15 cellular contexts compared by ENCODE assay signal in genomic region chr2:54422072-54422581, GRCh38. TPM values are rescaled to one million over a fixed set of nuclear protein-coding genes. Genes with fewer than 3 reads are reported as not detected.
A peak's percentile ranks its signal among the peaks of the same experiment; 100 is the strongest.
DNase-seq lines count a peak whose midpoint lies in the region; ATAC-seq, FAIRE-seq and TF ChIP-seq lines count a peak whose summit lies in the region.
"Had no signal": no experiment of that assay in that cellular context is flagged by ENCODE, and none has a peak within 500 bp of the region (broad histone marks: within the 10 kb centered on the region; RNA-seq: fewer than 3 reads in every experiment).

No MANE protein-coding gene starts in this region.

- BruUV-seq in K562 (replicated peaks; lab: Mats Ljungman, UMichigan), result no TSS peak

- H3K27me3 Mint-ChIP-seq in HFFc6 (ENCODE audit: insufficient read depth), result 0 out of 2 replicates have a peak, but pooled peaks cover 6% of the 10 kb centered on the region
- H3K27me3 Mint-ChIP-seq: type B pancreatic cell had no signal

- H4K20me1 ChIP-seq in K562 (replicated peaks; ENCODE audit: control insufficient read depth, insufficient read depth, low read length), result no peaks in the 10 kb centered on the region

- H3K4me3 Mint-ChIP-seq in HFFc6, result no peak overlapping the region
- H3K4me3 Mint-ChIP-seq: type B pancreatic cell had no signal

- no peak for ATAC-seq in K562
- ATAC-seq in omental fat pad (ENCODE audit: low FRiP score), result no peak
- ATAC-seq: left cardiac atrium had no signal

- no peak overlapping the region for H3K9ac ChIP-seq in K562 (ENCODE audit: insufficient read depth in 1 of 2, low read depth in 2 of 2, low read length in 2 of 2)

- intact Hi-C loops in K562 (cut with micrococcal nuclease), result no loop called here

- no peak overlapping the region for H3K4me3 ChIP-seq in K562
- H3K4me3 ChIP-seq: SJCRH30 had no signal

- CTCF ChIA-PET in K562 (lab: Yijun Ruan, JAX; ENCODE audit: low intra/inter-chr PET ratio), result no interaction called here

- peaks cover 5% of the 10 kb centered on the region; the same call in 1 of the 2 replicates for H3K36me3 Mint-ChIP-seq in HFFc6 (ENCODE audit: low read depth)
- H3K36me3 Mint-ChIP-seq: type B pancreatic cell had no signal

- H3K27ac Mint-ChIP-seq in HFFc6, result no peak overlapping the region
- H3K27ac Mint-ChIP-seq: type B pancreatic cell had no signal

- no peak for TF ChIP-seq POLR2A in K562 (conservative IDR thresholded peaks at IDR 0.05)

- DNase-seq in Kasumi-1 (lab: John Stamatoyannopoulos, UW), result peak; percentile 96 to 99
- peak; percentile 73 for DNase-seq in activated CD8-positive, alpha-beta memory T cell treated with anti-CD3 and anti-CD28 coated beads for 24 hours
- no peak for DNase-seq in K562 (ENCODE audit: extremely low read depth in 1 of 4, low spot score in 3 of 4)
- peak; percentile 0 to 9 for DNase-seq in stimulated activated CD8-positive, alpha-beta memory T cell treated with anti-CD3 and anti-CD28 coated beads, Interleukin-7, amount 100 ng/mL, for 4 hours (ENCODE audit: low read depth in 2 of 2)
- DNase-seq in urothelium cell line (ENCODE audit: low spot score), result no peak
- DNase-seq in HFFc6, result no peak
- no peak for DNase-seq in omental fat pad (ENCODE audit: low spot score)
- DNase-seq: left cardiac atrium, NCI-H1417 treated with DMSO at 0.1 percent for 48 hours, NCI-H82, SJCRH30 had no signal

- H3K27me3 ChIP-seq in K562 (ENCODE audit: control insufficient read depth in 2 of 2, insufficient read depth in 2 of 2, low read length in 2 of 2), result no peaks in the 10 kb centered on the region
- H3K27me3 ChIP-seq: SJCRH30 had no signal

- no peak overlapping the region for H3K4me2 ChIP-seq in K562 (ENCODE audit: insufficient read depth, low read length)

- in situ Hi-C loops in K562 (cut with MboI), result no loop called here

- H3K9me1 ChIP-seq in K562 (ENCODE audit: control insufficient read depth, insufficient read depth, low read length), result no peaks in the 10 kb centered on the region

- 39% methylated on average over 10 of the region's 10 CpGs for WGBS in K562 (ENCODE audit: insufficient coverage, low coverage, missing lambda C conversion rate)

- H3K4me1 Mint-ChIP-seq in HFFc6 (ENCODE audit: low read depth), result no peaks in the 10 kb centered on the region; the same call in 1 of the 2 replicates

- peaks cover 8% of the 10 kb centered on the region; the same call in 1 of the 2 replicates for H3K9me3 Mint-ChIP-seq in HFFc6
- H3K9me3 Mint-ChIP-seq: type B pancreatic cell had no signal

- no peak overlapping the region for H2AFZ ChIP-seq in K562 (ENCODE audit: low read depth, low read length)

- no peak for TF ChIP-seq RAD21 in K562 (CRISPR knock-in tag; conservative IDR thresholded peaks at IDR 0.05 in 1 of 2, IDR thresholded peaks at IDR 0.05 in 1 of 2)

- FAIRE-seq in K562 (lab: Jason Lieb, UNC), result no peak
- FAIRE-seq in urothelium cell line (lab: Jason Lieb, UNC), result no peak
- FAIRE-seq: colon, D721Med had no signal

- H3K36me3 ChIP-seq in K562 (ENCODE audit: control insufficient read depth, insufficient read depth, low read length), result no peaks in the 10 kb centered on the region
- H3K36me3 ChIP-seq: neutrophil, SJCRH30 had no signal

- POLR2A ChIA-PET in K562 (lab: Yijun Ruan, JAX), result no interaction called here

- TF ChIP-seq EP300 in K562 (IDR thresholded peaks at IDR 0.05; ENCODE audit: low read length), result no peak

- no peak overlapping the region for H3K27ac ChIP-seq in K562 (ENCODE audit: extremely low read depth, low read depth, low read length)
- H3K27ac ChIP-seq: neutrophil, SJCRH30 had no signal

- H3K4me1 ChIP-seq in K562 (replicated peaks in 1 of 2; ENCODE audit: control insufficient read depth in 2 of 2, insufficient read depth in 2 of 2, low read length in 2 of 2), result no peaks in the 10 kb centered on the region; a peak in 1 of 5 replicates

- TF ChIP-seq CTCF in K562 (IDR thresholded peaks at IDR 0.05 in 2 of 3, conservative IDR thresholded peaks at IDR 0.05 in 1 of 3; ENCODE audit: insufficient read depth in 2 of 3, low read depth in 1 of 3, low read length in 3 of 3) (no peak), HFFc6 (IDR thresholded peaks at IDR 0.05) (no peak), omental fat pad (IDR thresholded peaks at IDR 0.05) (no peak)

- H3K79me2 ChIP-seq in K562 (ENCODE audit: control insufficient read depth, insufficient read depth, low read length), result no peaks in the 10 kb centered on the region

- H3K9me3 ChIP-seq in K562 (replicated peaks; ENCODE audit: control insufficient read depth, insufficient read depth, low read depth, low read length), result no peaks in the 10 kb centered on the region
- H3K9me3 ChIP-seq: neutrophil, SJCRH30 had no signal

TF ChIP-seq in K562, 482 proteins besides CTCF, POLR2A, EP300 and RAD21 (continues in another document):
- TF ChIP-seq ZNF764 (CRISPR knock-in tag; IDR thresholded peaks at IDR 0.05; ENCODE audit: low read depth) (no peak), HEY1 (CRISPR knock-in tag; IDR thresholded peaks at IDR 0.05; ENCODE audit: borderline replicate concordance) (no peak), ERF (CRISPR knock-in tag; IDR thresholded peaks at IDR 0.05) (no peak), ZNF224 (CRISPR knock-in tag; IDR thresholded peaks at IDR 0.05) (no peak), ZNF253 (CRISPR knock-in tag; conservative IDR thresholded peaks at IDR 0.05) (no peak), USF1 (CRISPR knock-in tag; IDR thresholded peaks at IDR 0.05) (no peak), ZEB2 (IDR thresholded peaks at IDR 0.05) (no peak), HOXB6 (CRISPR knock-in tag; IDR thresholded peaks at IDR 0.05; ENCODE audit: borderline replicate concordance) (no peak), ZBTB43 (CRISPR knock-in tag; IDR thresholded peaks at IDR 0.05) (no peak), HMBOX1 (IDR thresholded peaks at IDR 0.05) (no peak), MAFK (IDR thresholded peaks at IDR 0.05; ENCODE audit: low read length) (no peak), PML (IDR thresholded peaks at IDR 0.05; ENCODE audit: low read length) (no peak), SPI1 (IDR thresholded peaks at IDR 0.05; ENCODE audit: borderline replicate concordance, low read depth, low read length) (no peak), ADNP (tag; IDR thresholded peaks at IDR 0.05) (no peak), EWSR1 (IDR thresholded peaks at IDR 0.05; ENCODE audit: borderline replicate concordance, low read depth, partially characterized antibody) (no peak)

RNA-seq across cellular contexts. Expression of gene SPTBN1, which starts 34.0 kb away (rescaled TPM):
- total RNA-seq in K562 (2011; cell fraction: chromatin; rRNA removed; ENCODE audit: low replicate concordance), result 34.6 and 62.2 TPM in 2 replicates
- total RNA-seq in K562 (2011; cell fraction: nucleolus; rRNA removed), result 19.0 and 22.5 TPM in 2 replicates
- 39.6 and 60.9 TPM in 2 replicates for total RNA-seq in K562 (2011; cell fraction: nucleoplasm; rRNA removed)
- total RNA-seq in K562 (2014; rRNA removed) (44.7 and 50.1 TPM in 2 replicates), K562 (2014; rRNA removed; fragmentation: Illumina TruSeq; extraction: Trizol) (34.4 and 35.3 TPM in 2 replicates), K562 (2015; rRNA removed; fragmentation: Illumina TruSeq; extraction: Trizol) (53.1 and 53.7 TPM in 2 replicates), K562 (2021) (56.6 and 66.8 TPM in 2 replicates), omental fat pad (1,000 to 10,000 TPM in 2 of 4 donors, 100 to 1,000 TPM in 2; 681 to 1,046 (median 964) TPM)
- polyA plus RNA-seq in K562 (2011; rRNA removed) (10.0 and 12.3 TPM in 2 replicates), K562 (2014; fragmentation: Illumina TruSeq; extraction: Trizol) (30.3 and 31.4 TPM in 2 replicates), K562 (2014; fragmentation: Nextera tagmentation; extraction: Ambion mirVana) (10 to 100 TPM in 1 of 2 experiments, 1 to 10 TPM in 1; 8.9 to 16.8 TPM), K562 (2014; rRNA removed) (22.5 and 25.2 TPM in 2 replicates)
- polyA plus RNA-seq in K562 (2011; cell fraction: cytosol; rRNA removed), result 4.5 and 5.6 TPM in 2 replicates
- 37.2 and 71.1 TPM in 2 replicates for polyA plus RNA-seq in K562 (2011; cell fraction: nucleus; rRNA removed)
- polyA plus RNA-seq in K562 (2012), result 38.4 and 48.5 TPM in 2 replicates
- 28.4 and 38.6 TPM in 2 replicates for polyA minus RNA-seq in K562 (2011; rRNA and poly(A)+ RNA removed)
- 19.4 and 23.3 TPM in 2 replicates for polyA minus RNA-seq in K562 (2011; cell fraction: cytosol; rRNA and poly(A)+ RNA removed)
- 21.3 and 77.5 TPM in 2 replicates for polyA minus RNA-seq in K562 (2011; cell fraction: nucleus; rRNA and poly(A)+ RNA removed)
- 100 to 1,000 TPM; 128 to 169 (median 159) TPM for total RNA-seq in HFFc6 (2021; fragmentation: NEBNext Ultra II Directional; extraction: Animal tissue kit (Norgen Biotek cat#: 25700))

Comparison
In these comparisons a context has a peak if more than half of its experiments do, and no peak if none do; other contexts are left out.
1. DNase-seq: peak in Kasumi-1 (2 of 2), activated CD8-positive, alpha-beta memory T cell treated with anti-CD3 and anti-CD28 coated beads for 24 hours (single experiment) and stimulated activated CD8-positive, alpha-beta memory T cell treated with anti-CD3 and anti-CD28 coated beads, Interleukin-7, amount 100 ng/mL, for 4 hours (2 of 2); none in K562 (0 of 4), urothelium cell line (single experiment), HFFc6 (single experiment) and omental fat pad (single experiment).
2. RNA of gene SPTBN1, which starts 34.0 kb away (total RNA-seq): 681 to 1,046 TPM in omental fat pad; 128 to 169 TPM in HFFc6 and 19.0 to 66.8 TPM in K562; every median in the first group is over 4 times any median in the second.